Comparison of ENCODE assay signal across 8 cellular contexts in the genomic region with DNA sequence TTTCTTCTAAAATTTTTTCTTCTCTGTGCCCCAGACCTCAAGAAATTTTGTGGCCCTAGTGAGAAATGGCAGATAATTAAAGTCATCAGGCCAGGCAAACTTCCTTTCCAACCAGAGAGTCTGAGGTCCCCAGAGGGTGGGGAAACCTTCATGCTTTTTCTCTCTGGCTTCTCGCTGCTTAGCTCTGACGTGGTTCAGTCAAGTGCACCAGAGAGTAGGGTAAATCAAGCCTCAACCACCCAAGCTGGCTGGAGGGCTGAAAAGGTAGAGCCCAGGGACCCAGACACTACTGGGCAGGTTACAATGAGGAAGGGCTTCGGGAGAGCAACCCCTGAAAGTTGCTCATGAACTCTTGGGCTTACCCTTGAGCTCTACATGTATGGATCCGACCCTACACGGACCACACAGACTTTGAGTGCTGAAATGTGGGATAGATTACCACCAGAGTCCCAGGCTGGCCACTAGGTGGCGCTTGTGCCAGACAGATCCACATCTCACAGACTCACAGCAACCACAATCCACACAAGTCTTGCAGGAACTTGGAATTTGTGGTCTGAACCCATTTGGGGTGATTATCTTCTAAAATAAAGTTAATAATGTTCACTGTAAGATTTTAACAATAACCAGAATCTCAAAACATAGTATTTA.
DNase-seq lines count a peak whose midpoint lies in the region; ATAC-seq, FAIRE-seq and TF ChIP-seq lines count a peak whose summit lies in the region.
"Not testable (repeated sequence)": the region's sequence is repeated elsewhere in the genome, so short reads cannot be mapped to it uniquely, and the experiment has no call there.

No MANE protein-coding gene starts in this region.

- CTCF ChIA-PET in PC-3 (lab: Charles Lee), result not testable (repeated sequence)

- not testable (repeated sequence) for H3K9me3 Mint-ChIP-seq in astrocyte (ENCODE audit: unreplicated experiment); nephron progenitor cell

- peak; percentile 93 for ATAC-seq in PC-3

- TF ChIP-seq CTCF in GM12873 (IDR thresholded peaks at IDR 0.05; ENCODE audit: insufficient read depth, low read depth, low read length, missing control alignments), result peak; percentile 26
- not testable (repeated sequence) for TF ChIP-seq CTCF in PC-3 (conservative IDR thresholded peaks at IDR 0.05; ENCODE audit: low read depth, low read length); astrocyte (IDR thresholded peaks at IDR 0.05; ENCODE audit: insufficient read depth, low read depth, low read length)
- TF ChIP-seq CTCF in nephron progenitor cell (IDR thresholded peaks at IDR 0.05), result peak; percentile 9

- not testable (repeated sequence) for H3K9me3 ChIP-seq in PC-3 (ENCODE audit: low read length); astrocyte (ENCODE audit: insufficient read depth, low read depth, low read length)

- not testable (repeated sequence) for DNase-seq in PC-3; astrocyte (ENCODE audit: low read depth)
- DNase-seq in activated CD8-positive, alpha-beta memory T cell treated with anti-CD3 and anti-CD28 coated beads for 4 hours (ENCODE audit: low read depth in 2 of 2), result peak; percentile 16 to 28
- DNase-seq in head of caudate nucleus, result peak in 37 of 42 donors; percentile 49 to 93 (median 81)
- peak; percentile 54 for DNase-seq in nephron progenitor cell
- DNase-seq in stimulated activated CD4-positive, alpha-beta T cell treated with anti-CD3 and anti-CD28 coated beads, Interleukin-4, amount 100 ng/mL, for 48 hours (ENCODE audit: low read depth in 2 of 2), result peak; percentile 14 to 53
- peak; percentile 55 for DNase-seq in ureter (ENCODE audit: low spot score)

- H3F3A ChIP-seq in PC-3 (ENCODE audit: low read length, unreplicated experiment), result not testable (repeated sequence)

- not testable (repeated sequence) for H3K4me3 Mint-ChIP-seq in astrocyte (ENCODE audit: unreplicated experiment); nephron progenitor cell

- not testable (repeated sequence) for H3K36me3 ChIP-seq in PC-3 (ENCODE audit: low read depth, low read length); astrocyte (ENCODE audit: insufficient read depth, low read length)

- not testable (repeated sequence) for H3K4me1 Mint-ChIP-seq in astrocyte (ENCODE audit: low read depth, unreplicated experiment); nephron progenitor cell

- H3K9me2 ChIP-seq in PC-3 (replicated peaks; ENCODE audit: low read length), result not testable (repeated sequence)

- H3K27ac Mint-ChIP-seq in astrocyte (ENCODE audit: unreplicated experiment); nephron progenitor cell: not testable (repeated sequence)

- H4K20me1 ChIP-seq in PC-3 (ENCODE audit: low read length); astrocyte (ENCODE audit: insufficient read depth, low read length): not testable (repeated sequence)

- not testable (repeated sequence) for H3K4me1 ChIP-seq in PC-3 (ENCODE audit: insufficient read depth, low read length); astrocyte (ENCODE audit: insufficient read depth, low read length)

- POLR2A ChIA-PET in PC-3 (lab: Charles Lee; ENCODE audit: unreplicated experiment), result not testable (repeated sequence)

- not testable (repeated sequence) for H3K36me3 Mint-ChIP-seq in astrocyte (ENCODE audit: low read depth, unreplicated experiment); nephron progenitor cell (ENCODE audit: low read depth)

- not testable (repeated sequence) for H3K27ac ChIP-seq in PC-3 (ENCODE audit: low read length); astrocyte (ENCODE audit: low read depth, low read length)

- not testable (repeated sequence) for H3K4me3 ChIP-seq in PC-3 (ENCODE audit: low read length); astrocyte (ENCODE audit: insufficient read depth, low read depth, low read length)

- H3K27me3 Mint-ChIP-seq in astrocyte (ENCODE audit: low read depth, unreplicated experiment); nephron progenitor cell (ENCODE audit: low read depth, poor library complexity): not testable (repeated sequence)

- H2AFZ ChIP-seq in PC-3 (ENCODE audit: low read length); astrocyte (ENCODE audit: low read depth, low read length): not testable (repeated sequence)

- not testable (repeated sequence) for H3K27me3 ChIP-seq in PC-3 (ENCODE audit: low read length); astrocyte (ENCODE audit: insufficient read depth, low read length)

- intact Hi-C loops in PC-3 (cut with micrococcal nuclease); head of caudate nucleus (cut with DNase I): not testable (repeated sequence)

- H3K4me2 ChIP-seq in PC-3 (ENCODE audit: low read length); astrocyte (ENCODE audit: low read length): not testable (repeated sequence)

- not testable (repeated sequence) for BruUV-seq in PC-3 (replicated peaks; lab: Mats Ljungman, UMichigan)

- H3K79me2 ChIP-seq in PC-3 (ENCODE audit: low read length); astrocyte (ENCODE audit: insufficient read depth, low read length): not testable (repeated sequence)

- not testable (repeated sequence) for H3K9ac ChIP-seq in PC-3 (ENCODE audit: low read length); astrocyte (ENCODE audit: low read length)

- peak; percentile 75 for FAIRE-seq in astrocyte (lab: Jason Lieb, UNC)
